9 cellular contexts compared by ENCODE assay signal in the genomic region with DNA sequence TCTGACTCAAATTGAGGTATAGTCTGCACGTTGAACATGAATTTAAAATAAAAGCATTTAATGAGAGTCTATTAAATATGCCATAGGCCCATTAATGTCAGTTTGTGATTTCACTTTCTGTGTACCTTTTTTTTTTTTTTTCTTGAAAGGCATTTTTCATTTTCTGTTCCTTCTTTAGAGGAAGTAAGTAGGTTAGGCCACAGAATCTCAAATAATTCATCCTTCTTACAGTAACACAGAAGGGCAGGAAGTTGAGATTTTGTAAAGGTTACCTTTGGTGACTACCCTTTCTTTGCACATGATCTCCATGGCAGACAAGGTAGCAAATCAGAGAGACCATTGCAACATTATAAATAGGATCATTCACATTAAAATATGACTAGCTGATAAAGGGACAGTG. TPM values are rescaled to one million over a fixed set of nuclear protein-coding genes. Genes with fewer than 3 reads are reported as not detected.
A peak's percentile ranks its signal among the peaks of the same experiment; 100 is the strongest.
DNase-seq lines count a peak whose midpoint lies in the region; ATAC-seq and TF ChIP-seq lines count a peak whose summit lies in the region.
"Had no signal": no experiment of that assay in that cellular context is flagged by ENCODE, and none has a peak within 500 bp of the region (broad histone marks: within the 10 kb centered on the region; RNA-seq: fewer than 3 reads in every experiment).

No MANE protein-coding gene starts in this region.

- peak overlapping the region; percentile 70 for H3K27ac Mint-ChIP-seq in activated CD4-positive, alpha-beta memory T cell treated with anti-CD3 and anti-CD28 coated beads for 36 hours

- POLR2A ChIA-PET in activated CD4-positive, alpha-beta memory T cell treated with anti-CD3 and anti-CD28 coated beads for 36 hours (lab: Charles Lee): no interaction called here

- no peak overlapping the region for H3K27ac ChIP-seq in sigmoid colon

- 59 to 71% methylated on average over 1 of the region's 1 CpG for WGBS in sigmoid colon, 2 donors

- no peak for TF ChIP-seq EP300 in sigmoid colon (IDR thresholded peaks at IDR 0.05)

- TF ChIP-seq CTCF in GM12865 (IDR thresholded peaks at IDR 0.05; ENCODE audit: insufficient read depth, low read depth, low read length, missing control alignments): no peak
- TF ChIP-seq CTCF in sigmoid colon (IDR thresholded peaks at IDR 0.05): no peak

- no peaks in the 10 kb centered on the region for H3K36me3 ChIP-seq in sigmoid colon

- H3K36me3 Mint-ChIP-seq in activated CD4-positive, alpha-beta memory T cell treated with anti-CD3 and anti-CD28 coated beads for 36 hours: peaks cover 6% of the 10 kb centered on the region

- ATAC-seq in GM19395 (IDR thresholded peaks at IDR 0.05; ENCODE audit: unreplicated experiment) (peak; percentile 87), HG03045 (IDR thresholded peaks at IDR 0.05; ENCODE audit: unreplicated experiment) (peak; percentile 50)

- intact Hi-C loops in activated CD4-positive, alpha-beta memory T cell treated with anti-CD3 and anti-CD28 coated beads for 36 hours (cut with micrococcal nuclease): loop anchor here (1.0 to 5.0 kb wide), 7 partner anchors 106 to 594 kb away; no protein-coding TSS in a partner anchor
- intact Hi-C loops in sigmoid colon (cut with DNase I): no loop called here

- no peaks in the 10 kb centered on the region for H3K9me3 ChIP-seq in sigmoid colon

- peaks cover 53% of the 10 kb centered on the region for H3K4me1 Mint-ChIP-seq in activated CD4-positive, alpha-beta memory T cell treated with anti-CD3 and anti-CD28 coated beads for 36 hours (ENCODE audit: low read depth)

- peak; percentile 54 for DNase-seq in GM12865 (ENCODE audit: low read depth)
- no peak for DNase-seq in activated CD4-positive, alpha-beta memory T cell treated with anti-CD3 and anti-CD28 coated beads for 36 hours
- no peak for DNase-seq in anterior cingulate cortex (lab: John Stamatoyannopoulos, UW)
- DNase-seq in NCI-H1930 (lab: John Stamatoyannopoulos, UW): no peak
- DNase-seq in sigmoid colon: no peak
- DNase-seq in NCI-H1694 (lab: John Stamatoyannopoulos, UW): no peak
- DNase-seq: dermis blood vessel endothelial cell had no signal

- no peaks in the 10 kb centered on the region for H3K4me1 ChIP-seq in sigmoid colon

- H3K27me3 Mint-ChIP-seq in activated CD4-positive, alpha-beta memory T cell treated with anti-CD3 and anti-CD28 coated beads for 36 hours: no peaks in the 10 kb centered on the region

- no peak for TF ChIP-seq POLR2A in sigmoid colon (IDR thresholded peaks at IDR 0.05)

- H3K9me3 Mint-ChIP-seq in activated CD4-positive, alpha-beta memory T cell treated with anti-CD3 and anti-CD28 coated beads for 36 hours: no peaks in the 10 kb centered on the region

- no peak overlapping the region for H3K4me3 ChIP-seq in GM12865 (ENCODE audit: low read depth, low read length)
- H3K4me3 ChIP-seq in sigmoid colon: no peak overlapping the region

- H3K27me3 ChIP-seq in sigmoid colon: no peaks in the 10 kb centered on the region

- CTCF ChIA-PET in activated CD4-positive, alpha-beta memory T cell treated with anti-CD3 and anti-CD28 coated beads for 36 hours (lab: Charles Lee): interaction anchor here (1.7 kb wide), 1 partner anchor 8 kb away, joined by 5 read pairs; no protein-coding TSS in a partner anchor

- no peak overlapping the region for H3K4me3 Mint-ChIP-seq in activated CD4-positive, alpha-beta memory T cell treated with anti-CD3 and anti-CD28 coated beads for 36 hours

RNA-seq across cellular contexts. Expression of a gene that starts 9.6 kb away (rescaled TPM):
- 1 to 10 TPM; 5.2 to 7.4 TPM for total RNA-seq in activated CD4-positive, alpha-beta memory T cell treated with anti-CD3 and anti-CD28 coated beads for 36 hours
- 10 to 100 TPM in 1 of 4 donors, 1 to 10 TPM in 3; 3.5 to 10.4 (median 4.0) TPM for total RNA-seq in sigmoid colon
- polyA plus RNA-seq in sigmoid colon: 1 to 10 TPM; 2.1 to 4.8 (median 4.8) TPM
